In the genomic region with DNA sequence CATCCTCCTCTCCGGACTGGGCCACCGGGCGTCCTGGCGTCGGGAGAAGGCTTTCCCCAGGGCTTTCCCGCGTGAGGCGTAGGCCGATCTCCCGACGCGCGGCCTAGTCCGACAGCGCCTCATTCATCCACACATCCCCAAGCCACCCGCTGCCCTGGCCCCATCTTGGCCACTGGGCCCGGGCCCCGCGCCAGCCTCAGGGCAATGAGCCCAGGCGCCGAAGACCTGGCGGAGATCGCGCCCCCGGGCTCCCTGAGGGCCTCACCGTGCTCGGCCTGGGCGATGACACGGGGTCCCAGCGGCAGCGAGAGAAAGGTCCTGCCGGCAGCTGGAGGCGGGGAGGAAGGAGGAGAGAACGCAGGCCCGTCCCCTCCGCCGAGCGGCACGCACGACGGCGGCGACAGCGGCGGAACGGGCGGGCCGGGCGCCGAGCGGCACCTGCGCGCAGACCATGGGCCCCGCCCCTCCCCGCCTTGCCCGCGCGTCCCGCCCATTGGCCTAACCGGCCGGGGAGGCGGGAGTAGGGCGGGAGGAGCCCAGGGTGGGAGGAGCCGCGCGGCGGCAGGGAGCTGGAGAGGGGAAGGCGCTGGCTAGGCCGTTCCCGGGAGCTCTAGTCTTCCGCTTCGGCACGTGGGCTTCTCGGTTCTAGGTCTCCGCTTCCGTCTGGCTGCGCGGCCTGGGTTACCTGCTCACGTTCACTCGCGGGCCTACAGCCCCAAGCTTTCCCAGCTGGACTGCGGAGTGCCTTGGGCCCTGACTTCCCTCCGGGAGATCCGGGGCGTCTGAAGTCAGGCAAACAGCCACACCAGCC, we compare ENCODE assay signal across 1 cellular context.
TF ChIP-seq lines count a peak whose summit lies in the region.

A gene (minus strand): TSS at position 346 of the 811 bp plus-strand sequence. CDS start 1,717 bp downstream, outside the sequence.

TF ChIP-seq in SK-N-SH treated with all-trans-retinoic acid at 6 μM for 48 hours, 23 proteins besides CTCF, POLR2A, EP300 and RAD21 (continued from another document):
- TF ChIP-seq GLIS3 (CRISPR knock-in tag; IDR thresholded peaks at IDR 0.05) = 0 out of 2 replicates have a peak, but pooled peaks have one; percentile 65
- TF ChIP-seq BACH2 (CRISPR knock-in tag; IDR thresholded peaks at IDR 0.05; ENCODE audit: borderline replicate concordance) = no peak
